In the genomic region with DNA sequence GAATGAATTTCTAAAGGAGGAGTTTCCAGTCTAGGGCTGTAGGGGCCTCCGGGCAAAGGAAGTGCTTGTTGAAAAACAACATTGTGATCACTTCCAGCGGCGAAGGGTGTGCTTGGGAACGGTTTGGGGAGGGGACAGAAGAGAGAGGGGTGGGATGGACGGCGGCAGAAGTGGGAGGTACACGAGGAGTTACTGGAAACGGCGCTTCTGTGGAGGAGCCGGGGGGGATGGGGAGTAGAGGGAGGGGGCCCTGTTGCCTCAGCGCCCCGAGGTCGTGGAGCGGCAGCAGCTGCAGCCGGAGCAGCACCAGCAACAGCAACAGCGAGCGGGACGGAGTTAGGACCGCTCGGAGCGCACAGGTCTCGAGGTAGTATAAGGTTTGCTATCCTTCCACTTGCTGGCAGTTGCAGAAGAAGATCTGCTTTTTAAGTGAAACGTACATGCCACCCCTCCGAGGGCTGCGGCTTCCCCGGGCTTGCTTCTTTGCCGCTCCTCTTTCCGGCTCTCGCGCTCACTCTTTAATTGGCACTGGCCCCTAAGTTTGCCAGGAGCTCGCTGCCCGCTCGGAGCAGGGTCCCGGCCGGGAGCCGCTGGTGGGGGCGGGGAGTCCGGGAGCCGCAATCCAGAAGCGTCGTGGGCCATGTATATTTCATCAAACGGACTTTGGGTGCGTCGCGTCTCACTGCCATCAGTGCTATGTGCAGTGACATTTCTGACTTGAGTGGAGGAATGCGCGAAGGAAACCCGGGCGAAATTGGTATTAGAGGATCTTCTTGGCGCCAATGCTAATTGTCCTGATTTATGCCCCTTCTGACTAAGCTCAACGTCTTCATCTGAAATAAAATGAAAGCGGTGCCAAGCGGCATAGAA, we compare ENCODE assay signal across 8 cellular contexts. TPM values are rescaled to one million over a fixed set of nuclear protein-coding genes. Genes with fewer than 3 reads are reported as not detected.
DNase-seq lines count a peak whose midpoint lies in the region; ATAC-seq, FAIRE-seq and TF ChIP-seq lines count a peak whose summit lies in the region.

No MANE protein-coding gene starts in this region.

- peaks cover 13% of the 10 kb centered on the region for H3K27me3 ChIP-seq in CD4-positive, alpha-beta memory T cell (ENCODE audit: insufficient read depth, low read length)
- H3K27me3 ChIP-seq in NT2/D1 (ENCODE audit: insufficient read depth, insufficient read length), result peaks cover 10% of the 10 kb centered on the region
- no peaks in the 10 kb centered on the region for H3K27me3 ChIP-seq in bronchial epithelial cell (ENCODE audit: control insufficient read depth, insufficient read depth, low read length)
- peaks cover 0 to 52% (median 13%) of the 10 kb centered on the region in 7 donors for H3K27me3 ChIP-seq in spleen (replicated peaks in 1 of 7)

- no peak overlapping the region for H3K27ac Mint-ChIP-seq in CD4-positive, alpha-beta memory T cell

- peaks cover 19% of the 10 kb centered on the region for H3K4me1 ChIP-seq in CD4-positive, alpha-beta memory T cell (ENCODE audit: insufficient read depth, low read length)
- H3K4me1 ChIP-seq in NT2/D1 (ENCODE audit: insufficient read depth, insufficient read length) (no peaks in the 10 kb centered on the region), spleen (peaks cover 0 to 31% (median 27%) of the 10 kb centered on the region in 6 donors)

- FAIRE-seq in bronchial epithelial cell (lab: Jason Lieb, UNC), result no peak

- H3K4me1 Mint-ChIP-seq in CD4-positive, alpha-beta memory T cell, result peaks cover 11 to 26% (median 20%) of the 10 kb centered on the region in 4 donors

- peak overlapping the region; percentile 43 for H3K9ac ChIP-seq in NT2/D1 (ENCODE audit: insufficient read length, low read depth)

- intact Hi-C loops in CD4-positive, alpha-beta memory T cell (cut with micrococcal nuclease), result no loop called here
- intact Hi-C loops in spleen (cut with DNase I; ENCODE audit: low total_unique reads), result no loop called here

- TF ChIP-seq CTCF in bronchial epithelial cell (IDR thresholded peaks at IDR 0.05; ENCODE audit: insufficient read depth, low read length, severe bottlenecking), result no peak
- no peak for TF ChIP-seq CTCF in spleen (IDR thresholded peaks at IDR 0.05 in 8 of 11, conservative IDR thresholded peaks at IDR 0.05 in 3 of 11)

- peak overlapping the region in 1 of 2 donors; percentile 17 for H3K4me3 ChIP-seq in CD4-positive, alpha-beta memory T cell (ENCODE audit: low read length in 2 of 2)
- peak overlapping the region; percentile 62 for H3K4me3 ChIP-seq in NT2/D1 (ENCODE audit: insufficient read length, low read depth)
- peak overlapping the region; percentile 68 for H3K4me3 ChIP-seq in bronchial epithelial cell (ENCODE audit: low read depth, low read length)
- peak overlapping the region; percentile 11 to 77 (median 54) for H3K4me3 ChIP-seq in spleen

- H3K27ac ChIP-seq in CD4-positive, alpha-beta memory T cell (ENCODE audit: low read depth, low read length), result no peak overlapping the region
- H3K27ac ChIP-seq in spleen, result no peak overlapping the region

- no peaks in the 10 kb centered on the region for H3K36me3 Mint-ChIP-seq in CD4-positive, alpha-beta memory T cell

- POLR2A ChIA-PET in CD4-positive, alpha-beta memory T cell (lab: Charles Lee; ENCODE audit: partially characterized antibody), result no interaction called here

- H3K9me3 ChIP-seq in CD4-positive, alpha-beta memory T cell (ENCODE audit: control insufficient read depth in 1 of 2, low read length in 2 of 2), result no peaks in the 10 kb centered on the region
- no peaks in the 10 kb centered on the region for H3K9me3 ChIP-seq in NT2/D1 (ENCODE audit: insufficient read depth, low read length)
- H3K9me3 ChIP-seq in spleen, result no peaks in the 10 kb centered on the region

- peak overlapping the region; percentile 82 to 91 (median 87) for H3K4me3 Mint-ChIP-seq in CD4-positive, alpha-beta memory T cell

- H3K36me3 ChIP-seq in CD4-positive, alpha-beta memory T cell (ENCODE audit: insufficient read depth, low read length), result no peaks in the 10 kb centered on the region
- H3K36me3 ChIP-seq in NT2/D1 (ENCODE audit: insufficient read depth, insufficient read length, low read length) (no peaks in the 10 kb centered on the region), bronchial epithelial cell (ENCODE audit: control insufficient read depth, insufficient read depth, low read length) (no peaks in the 10 kb centered on the region), spleen (no peaks in the 10 kb centered on the region)

- peak; percentile 40 for ATAC-seq in GM19468 (IDR thresholded peaks at IDR 0.05; ENCODE audit: extremely low read depth, unreplicated experiment)

- peaks cover 39 to 40% of the 10 kb centered on the region in 2 donors for H3K27me3 Mint-ChIP-seq in CD4-positive, alpha-beta memory T cell

- peaks cover 0 to 6% (median 1%) of the 10 kb centered on the region in 8 donors for H3K9me3 Mint-ChIP-seq in CD4-positive, alpha-beta memory T cell

- CTCF ChIA-PET in CD4-positive, alpha-beta memory T cell (lab: Charles Lee; ENCODE audit: partially characterized antibody), result interaction anchor here (0.7 kb wide), 2 partner anchors 14 to 72 kb away, joined by 3 read pairs; no protein-coding TSS in a partner anchor

- DNase-seq in CD4-positive, alpha-beta memory T cell, result peak in 4 of 5 donors; percentile 6 to 33 (median 14)
- DNase-seq in NT2/D1 (ENCODE audit: low read depth, low spot score), result peak; percentile 81
- peak; percentile 60 for DNase-seq in bronchial epithelial cell (ENCODE audit: low read depth)
- DNase-seq in iris pigment epithelial cell (ENCODE audit: low read depth), result peak; percentile 41
- peak; percentile 81 for DNase-seq in spleen
- DNase-seq in 8988T, result no peak
- no peak for DNase-seq in KG1 (lab: John Stamatoyannopoulos, UW)

- no peak for TF ChIP-seq POLR2A in spleen (IDR thresholded peaks at IDR 0.05)

- WGBS in spleen, 5 donors, result 1 to 4% (median 1%) methylated on average over 40 to 53 of the region's 53 CpGs

RNA-seq across cellular contexts. Expression of a gene that starts 0.8 kb away (rescaled TPM):
- not detected for total RNA-seq in CD4-positive, alpha-beta memory T cell
- not detected for polyA plus RNA-seq in CD4-positive, alpha-beta memory T cell
- total RNA-seq in bronchial epithelial cell (2.4 and 5.4 TPM in 2 replicates), spleen (1 to 10 TPM in 6 of 7 donors, under 1 TPM in 1; 0.65 to 2.0 (median 1.2) TPM)
- under 1 TPM; 0.11 to 0.48 (median 0.22) TPM for polyA plus RNA-seq in spleen

Comparison
In these comparisons a context has a peak if more than half of its experiments do, and no peak if none do; other contexts are left out.
1. DNase-seq: peak in CD4-positive, alpha-beta memory T cell (4 of 5), NT2/D1 (single experiment), bronchial epithelial cell (single experiment), iris pigment epithelial cell (single experiment) and spleen (single experiment); none in 8988T (single experiment) and KG1 (single experiment).